9 cellular contexts compared by ENCODE assay signal in the genomic region with DNA sequence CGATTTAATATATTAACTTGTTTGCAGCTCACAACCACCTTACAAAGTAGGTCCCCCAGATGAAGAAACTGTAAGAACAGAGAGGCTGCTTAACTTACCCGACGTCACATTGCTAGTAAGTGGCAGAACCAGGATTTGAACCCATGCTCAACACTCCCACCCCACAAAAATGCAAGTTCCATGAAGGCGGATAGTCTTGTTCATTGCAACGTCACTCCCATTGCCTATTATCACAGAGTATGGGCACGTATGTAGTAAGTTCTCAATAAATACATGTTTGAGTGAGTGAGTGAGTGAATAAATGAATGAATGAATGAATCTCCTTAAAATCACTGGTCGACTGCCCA. TPM values are rescaled to one million over a fixed set of nuclear protein-coding genes. Genes with fewer than 3 reads are reported as not detected.
DNase-seq lines count a peak whose midpoint lies in the region; ATAC-seq and TF ChIP-seq lines count a peak whose summit lies in the region.
"Had no signal": no experiment of that assay in that cellular context is flagged by ENCODE, and none has a peak within 500 bp of the region (broad histone marks: within the 10 kb centered on the region; RNA-seq: fewer than 3 reads in every experiment).

No MANE protein-coding gene starts in this region.

- H3K36me3 ChIP-seq in thoracic aorta: no peaks in the 10 kb centered on the region

- H3K4me1 Mint-ChIP-seq in activated CD4-positive, alpha-beta T cell treated with anti-CD3 and anti-CD28 coated beads, Interleukin-2, amount 10 ng/mL, durations not matched to agents 24 days and 14 days: peaks cover 22% of the 10 kb centered on the region
- H3K4me1 Mint-ChIP-seq in activated naive CD8-positive, alpha-beta T cell treated with anti-CD3 and anti-CD28 coated beads, Interleukin-2, amount 50 U/mL, for 24 hours: peaks cover 31% of the 10 kb centered on the region

- H3K27ac ChIP-seq in thoracic aorta: peak overlapping the region; percentile 35 to 78

- peaks cover 4% of the 10 kb centered on the region for H3K27me3 Mint-ChIP-seq in activated CD4-positive, alpha-beta T cell treated with anti-CD3 and anti-CD28 coated beads, Interleukin-2, amount 10 ng/mL, durations not matched to agents 24 days and 14 days
- peaks cover 5% of the 10 kb centered on the region for H3K27me3 Mint-ChIP-seq in activated naive CD8-positive, alpha-beta T cell treated with anti-CD3 and anti-CD28 coated beads, Interleukin-2, amount 50 U/mL, for 24 hours

- no peak for ATAC-seq in activated naive CD8-positive, alpha-beta T cell treated with anti-CD3 and anti-CD28 coated beads, Interleukin-2, amount 50 U/mL, for 24 hours
- ATAC-seq in left colon (peak; percentile 1), thoracic aorta (ENCODE audit: insufficient number of reproducible peaks, low FRiP score, low read depth) (no peak)

- peaks cover 2% of the 10 kb centered on the region for H3K36me3 Mint-ChIP-seq in activated CD4-positive, alpha-beta T cell treated with anti-CD3 and anti-CD28 coated beads, Interleukin-2, amount 10 ng/mL, durations not matched to agents 24 days and 14 days (ENCODE audit: low read depth)
- peaks cover 4% of the 10 kb centered on the region for H3K36me3 Mint-ChIP-seq in activated naive CD8-positive, alpha-beta T cell treated with anti-CD3 and anti-CD28 coated beads, Interleukin-2, amount 50 U/mL, for 24 hours (ENCODE audit: low read depth)

- DNase-seq in activated CD4-positive, alpha-beta T cell treated with anti-CD3 and anti-CD28 coated beads, Interleukin-2, amount 10 ng/mL, durations not matched to agents 24 days and 14 days: no peak
- no peak for DNase-seq in activated CD4-positive, alpha-beta T cell treated with anti-CD3 and anti-CD28 coated beads for 1 hour
- DNase-seq in activated naive CD8-positive, alpha-beta T cell treated with anti-CD3 and anti-CD28 coated beads, Interleukin-2, amount 50 U/mL, for 24 hours: no peak
- DNase-seq in left colon: no peak
- DNase-seq in thoracic aorta (ENCODE audit: low spot score): no peak
- no peak for DNase-seq in activated effector memory CD4-positive, alpha-beta T cell treated with anti-CD3 and anti-CD28 coated beads, Interleukin-2, amount 50 U/mL, for 16 hours
- no peak for DNase-seq in kidney tubule cell (ENCODE audit: low spot score)
- DNase-seq in ecto neural progenitor cell (ENCODE audit: low spot score): no peak

- H3K9me3 Mint-ChIP-seq in activated CD4-positive, alpha-beta T cell treated with anti-CD3 and anti-CD28 coated beads, Interleukin-2, amount 10 ng/mL, durations not matched to agents 24 days and 14 days: no peaks in the 10 kb centered on the region
- H3K9me3 Mint-ChIP-seq in activated naive CD8-positive, alpha-beta T cell treated with anti-CD3 and anti-CD28 coated beads, Interleukin-2, amount 50 U/mL, for 24 hours: no peaks in the 10 kb centered on the region

- intact Hi-C loops in activated CD4-positive, alpha-beta T cell treated with anti-CD3 and anti-CD28 coated beads, Interleukin-2, amount 10 ng/mL, durations not matched to agents 24 days and 14 days (cut with micrococcal nuclease): loop anchor here (2.0 kb wide), 1 partner anchor 51 kb away; no protein-coding TSS in a partner anchor
- intact Hi-C loops in left colon (cut with DNase I, micrococcal nuclease): no loop called here

- TF ChIP-seq CTCF in thoracic aorta (IDR thresholded peaks at IDR 0.05): no peak

- H3K27ac Mint-ChIP-seq in activated CD4-positive, alpha-beta T cell treated with anti-CD3 and anti-CD28 coated beads, Interleukin-2, amount 10 ng/mL, durations not matched to agents 24 days and 14 days: peak overlapping the region; percentile 91
- H3K27ac Mint-ChIP-seq in activated naive CD8-positive, alpha-beta T cell treated with anti-CD3 and anti-CD28 coated beads, Interleukin-2, amount 50 U/mL, for 24 hours: peak overlapping the region; percentile 83

- H3K4me3 Mint-ChIP-seq in activated CD4-positive, alpha-beta T cell treated with anti-CD3 and anti-CD28 coated beads, Interleukin-2, amount 10 ng/mL, durations not matched to agents 24 days and 14 days: peak overlapping the region; percentile 87
- H3K4me3 Mint-ChIP-seq in activated naive CD8-positive, alpha-beta T cell treated with anti-CD3 and anti-CD28 coated beads, Interleukin-2, amount 50 U/mL, for 24 hours: peak overlapping the region; percentile 89

- peaks cover 30 to 62% of the 10 kb centered on the region in 2 donors for H3K4me1 ChIP-seq in thoracic aorta (ENCODE audit: control insufficient read depth in 1 of 2, low read depth in 2 of 2)

- H3K27me3 ChIP-seq in thoracic aorta (replicated peaks; ENCODE audit: insufficient read depth): no peaks in the 10 kb centered on the region

- peak overlapping the region; percentile 97 for H3K4me3 ChIP-seq in thoracic aorta

- H3K9me3 ChIP-seq in thoracic aorta: no peaks in the 10 kb centered on the region

RNA-seq across cellular contexts. Expression of a gene that starts 1.1 kb away (rescaled TPM):
- 8.9 and 10.0 TPM in 2 replicates for total RNA-seq in activated CD4-positive, alpha-beta T cell treated with anti-CD3 and anti-CD28 coated beads, Interleukin-2, amount 10 ng/mL, durations not matched to agents 24 days and 14 days
- total RNA-seq in left colon: 1 to 10 TPM; 5.8 to 7.5 TPM
- total RNA-seq in thoracic aorta: 10 to 100 TPM; 19.6 to 25.0 TPM

RNA-seq across cellular contexts. Expression of a gene that starts 34.4 kb away (rescaled TPM):
- not detected in 2 replicates for total RNA-seq in activated CD4-positive, alpha-beta T cell treated with anti-CD3 and anti-CD28 coated beads, Interleukin-2, amount 10 ng/mL, durations not matched to agents 24 days and 14 days
- total RNA-seq in left colon (10 to 100 TPM in 1 of 2 donors, 1 to 10 TPM in 1; 4.9 to 90.3 TPM), thoracic aorta (not detected)
- total RNA-seq: LHCN-M2 had no signal
